1 cellular context compared by ENCODE assay signal in the genomic region with DNA sequence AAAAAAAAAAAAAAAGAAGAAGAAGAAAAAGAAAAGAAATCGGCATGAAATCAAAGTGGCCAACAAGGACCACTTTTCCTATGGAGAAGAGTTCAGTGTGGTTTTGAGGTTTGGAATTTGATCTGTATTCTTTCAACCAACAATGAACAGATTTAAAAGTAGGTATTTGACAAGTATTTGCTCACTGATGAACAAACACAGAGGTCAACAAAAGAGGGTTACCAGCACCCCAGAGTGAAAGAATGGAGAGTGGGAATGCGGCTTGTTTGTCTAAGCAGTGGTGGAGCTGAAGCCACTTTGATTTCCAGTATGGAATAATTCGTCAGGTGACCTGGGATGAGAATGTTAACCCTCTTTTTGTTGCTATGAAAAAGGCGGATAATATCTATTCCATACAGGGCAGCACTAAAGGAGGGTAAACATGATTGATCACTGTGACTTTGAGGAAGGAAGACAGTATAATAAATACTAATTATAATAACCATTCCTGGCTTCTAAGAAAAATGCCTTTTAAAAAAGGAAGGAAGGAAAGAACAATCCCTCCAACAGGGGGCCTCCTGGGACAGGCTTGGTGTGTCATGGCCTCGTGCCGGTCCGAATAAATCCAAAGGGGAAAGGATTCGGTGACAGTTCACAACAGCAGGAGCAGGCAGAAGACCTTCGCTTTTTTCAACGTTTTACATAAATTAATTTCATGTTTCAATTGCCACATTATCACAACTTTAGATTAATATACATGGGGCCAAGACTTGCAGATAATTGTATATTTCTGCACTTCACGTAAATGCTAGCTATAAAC.
TF ChIP-seq lines count a peak whose summit lies in the region.

No MANE protein-coding gene starts in this region.

TF ChIP-seq in HepG2, 621 proteins besides CTCF, POLR2A, EP300 and RAD21 (continued from another document and continues in another):
- TF ChIP-seq, protein P1, sequence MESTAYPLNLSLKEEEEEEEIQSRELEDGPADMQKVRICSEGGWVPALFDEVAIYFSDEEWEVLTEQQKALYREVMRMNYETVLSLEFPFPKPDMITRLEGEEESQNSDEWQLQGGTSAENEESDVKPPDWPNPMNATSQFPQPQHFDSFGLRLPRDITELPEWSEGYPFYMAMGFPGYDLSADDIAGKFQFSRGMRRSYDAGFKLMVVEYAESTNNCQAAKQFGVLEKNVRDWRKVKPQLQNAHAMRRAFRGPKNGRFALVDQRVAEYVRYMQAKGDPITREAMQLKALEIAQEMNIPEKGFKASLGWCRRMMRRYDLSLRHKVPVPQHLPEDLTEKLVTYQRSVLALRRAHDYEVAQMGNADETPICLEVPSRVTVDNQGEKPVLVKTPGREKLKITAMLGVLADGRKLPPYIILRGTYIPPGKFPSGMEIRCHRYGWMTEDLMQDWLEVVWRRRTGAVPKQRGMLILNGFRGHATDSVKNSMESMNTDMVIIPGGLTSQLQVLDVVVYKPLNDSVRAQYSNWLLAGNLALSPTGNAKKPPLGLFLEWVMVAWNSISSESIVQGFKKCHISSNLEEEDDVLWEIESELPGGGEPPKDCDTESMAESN (CRISPR knock-in tag; conservative IDR thresholded peaks at IDR 0.05) = no peak
- TF ChIP-seq ZNF543 (CRISPR knock-in tag; IDR thresholded peaks at IDR 0.05) (no peak), HES4 (CRISPR knock-in tag; IDR thresholded peaks at IDR 0.05; ENCODE audit: borderline replicate concordance) (no peak), NR2F2 (IDR thresholded peaks at IDR 0.05; ENCODE audit: borderline replicate concordance, low read depth) (peak; percentile 94), TBX2 (CRISPR knock-in tag; IDR thresholded peaks at IDR 0.05; ENCODE audit: borderline replicate concordance) (peak; percentile 74), ZSCAN12 (CRISPR knock-in tag; IDR thresholded peaks at IDR 0.05) (no peak), FOXJ3 (CRISPR knock-in tag; IDR thresholded peaks at IDR 0.05; ENCODE audit: borderline replicate concordance) (peak; percentile 38; the same call in 1 of the 2 replicates), ZEB1 (IDR thresholded peaks at IDR 0.05; ENCODE audit: insufficient replicate concordance, low read depth) (no peak), PHF21A (CRISPR knock-in tag; IDR thresholded peaks at IDR 0.05) (peak; percentile 68; the same call in 1 of the 2 replicates), KAT8 (CRISPR knock-in tag; IDR thresholded peaks at IDR 0.05) (0 out of 2 replicates have a peak, but pooled peaks have one; percentile 19), TARDBP (CRISPR knock-in tag; IDR thresholded peaks at IDR 0.05) (peak; percentile 68; the same call in 1 of the 2 replicates), TBX3 (IDR thresholded peaks at IDR 0.05; ENCODE audit: borderline replicate concordance) (peak; percentile 91), RXRB (CRISPR knock-in tag; IDR thresholded peaks at IDR 0.05; ENCODE audit: borderline replicate concordance) (peak; percentile 70; the same call in 1 of the 2 replicates), NR2F6 (IDR thresholded peaks at IDR 0.05) (peak; percentile 94), NR2F6 (CRISPR knock-in tag; IDR thresholded peaks at IDR 0.05) (peak; percentile 89), ZNF792 (CRISPR knock-in tag; IDR thresholded peaks at IDR 0.05) (no peak), HOXA7 (CRISPR knock-in tag; IDR thresholded peaks at IDR 0.05) (no peak), ZNF292 (CRISPR knock-in tag; IDR thresholded peaks at IDR 0.05; ENCODE audit: borderline replicate concordance, low read depth) (no peak), SOX5 (CRISPR knock-in tag; IDR thresholded peaks at IDR 0.05; ENCODE audit: borderline replicate concordance) (peak; percentile 97), TAF1 (CRISPR knock-in tag; IDR thresholded peaks at IDR 0.05) (no peak), KDM5A (IDR thresholded peaks at IDR 0.05; ENCODE audit: borderline replicate concordance, low read length) (no peak), NRL (CRISPR knock-in tag; IDR thresholded peaks at IDR 0.05; ENCODE audit: borderline replicate concordance) (no peak), ZBTB20 (CRISPR knock-in tag; IDR thresholded peaks at IDR 0.05; ENCODE audit: borderline replicate concordance, low read depth) (no peak), PPARG (CRISPR knock-in tag; conservative IDR thresholded peaks at IDR 0.05) (peak; percentile 42; the same call in 1 of the 2 replicates), ZNF839 (CRISPR knock-in tag; IDR thresholded peaks at IDR 0.05; ENCODE audit: borderline replicate concordance) (no peak), ZBTB42 (CRISPR knock-in tag; IDR thresholded peaks at IDR 0.05) (no peak), KDM1A (CRISPR knock-in tag; IDR thresholded peaks at IDR 0.05) (peak; percentile 83; the same call in 1 of the 2 replicates), STAG1 (CRISPR knock-in tag; IDR thresholded peaks at IDR 0.05) (peak; percentile 65), HNRNPLL (IDR thresholded peaks at IDR 0.05; ENCODE audit: low read depth, low read length, poor library complexity, severe bottlenecking) (no peak), SMARCE1 (IDR thresholded peaks at IDR 0.05; ENCODE audit: borderline replicate concordance) (no peak), SUZ12 (IDR thresholded peaks at IDR 0.05; ENCODE audit: low read depth, low read length) (no peak), CREM (IDR thresholded peaks at IDR 0.05) (peak; percentile 36; the same call in 1 of the 2 replicates), CREM (CRISPR knock-in tag; IDR thresholded peaks at IDR 0.05) (no peak), ZFP36L1 (CRISPR knock-in tag; IDR thresholded peaks at IDR 0.05) (no peak), ELF3 (CRISPR knock-in tag; IDR thresholded peaks at IDR 0.05) (0 out of 2 replicates have a peak, but pooled peaks have one; percentile 21), SALL1 (CRISPR knock-in tag; IDR thresholded peaks at IDR 0.05) (peak; percentile 53; the same call in 1 of the 2 replicates), DMAP1 (CRISPR knock-in tag; IDR thresholded peaks at IDR 0.05) (no peak), KDM6A (CRISPR knock-in tag; IDR thresholded peaks at IDR 0.05; ENCODE audit: low read depth) (peak; percentile 51; the same call in 1 of the 2 replicates), HNF4A (CRISPR knock-in tag; IDR thresholded peaks at IDR 0.05) (peak; percentile 62), SOX13 (IDR thresholded peaks at IDR 0.05) (peak; percentile 92), SOX13 (CRISPR knock-in tag; conservative IDR thresholded peaks at IDR 0.05 in 1 of 2, IDR thresholded peaks at IDR 0.05 in 1 of 2) (peak in 1 of 2 experiments; percentile 99; a peak in 2 of 4 replicates), ATF1 (CRISPR knock-in tag; IDR thresholded peaks at IDR 0.05) (peak; percentile 41; the same call in 1 of the 2 replicates), ZNF326 (CRISPR knock-in tag; IDR thresholded peaks at IDR 0.05; ENCODE audit: borderline replicate concordance) (no peak), SIN3A (IDR thresholded peaks at IDR 0.05; ENCODE audit: borderline replicate concordance, low read depth, low read length) (no peak), TEAD3 (CRISPR knock-in tag; optimal IDR thresholded peaks at IDR 0.05; ENCODE audit: borderline replicate concordance) (peak; percentile 83), ZNF781 (CRISPR knock-in tag; IDR thresholded peaks at IDR 0.05; ENCODE audit: borderline replicate concordance, not compliant biosample characterization) (no peak), ZBTB3 (CRISPR knock-in tag; IDR thresholded peaks at IDR 0.05; ENCODE audit: borderline replicate concordance, low read depth) (no peak), PHF20 (CRISPR knock-in tag; IDR thresholded peaks at IDR 0.05) (no peak)
- TF ChIP-seq, protein P2, sequence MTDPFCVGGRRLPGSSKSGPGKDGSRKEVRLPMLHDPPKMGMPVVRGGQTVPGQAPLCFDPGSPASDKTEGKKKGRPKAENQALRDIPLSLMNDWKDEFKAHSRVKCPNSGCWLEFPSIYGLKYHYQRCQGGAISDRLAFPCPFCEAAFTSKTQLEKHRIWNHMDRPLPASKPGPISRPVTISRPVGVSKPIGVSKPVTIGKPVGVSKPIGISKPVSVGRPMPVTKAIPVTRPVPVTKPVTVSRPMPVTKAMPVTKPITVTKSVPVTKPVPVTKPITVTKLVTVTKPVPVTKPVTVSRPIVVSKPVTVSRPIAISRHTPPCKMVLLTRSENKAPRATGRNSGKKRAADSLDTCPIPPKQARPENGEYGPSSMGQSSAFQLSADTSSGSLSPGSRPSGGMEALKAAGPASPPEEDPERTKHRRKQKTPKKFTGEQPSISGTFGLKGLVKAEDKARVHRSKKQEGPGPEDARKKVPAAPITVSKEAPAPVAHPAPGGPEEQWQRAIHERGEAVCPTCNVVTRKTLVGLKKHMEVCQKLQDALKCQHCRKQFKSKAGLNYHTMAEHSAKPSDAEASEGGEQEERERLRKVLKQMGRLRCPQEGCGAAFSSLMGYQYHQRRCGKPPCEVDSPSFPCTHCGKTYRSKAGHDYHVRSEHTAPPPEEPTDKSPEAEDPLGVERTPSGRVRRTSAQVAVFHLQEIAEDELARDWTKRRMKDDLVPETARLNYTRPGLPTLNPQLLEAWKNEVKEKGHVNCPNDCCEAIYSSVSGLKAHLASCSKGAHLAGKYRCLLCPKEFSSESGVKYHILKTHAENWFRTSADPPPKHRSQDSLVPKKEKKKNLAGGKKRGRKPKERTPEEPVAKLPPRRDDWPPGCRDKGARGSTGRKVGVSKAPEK (CRISPR knock-in tag; IDR thresholded peaks at IDR 0.05; ENCODE audit: borderline replicate concordance) = 0 out of 2 replicates have a peak, but pooled peaks have one; percentile 66
- TF ChIP-seq, protein P3, sequence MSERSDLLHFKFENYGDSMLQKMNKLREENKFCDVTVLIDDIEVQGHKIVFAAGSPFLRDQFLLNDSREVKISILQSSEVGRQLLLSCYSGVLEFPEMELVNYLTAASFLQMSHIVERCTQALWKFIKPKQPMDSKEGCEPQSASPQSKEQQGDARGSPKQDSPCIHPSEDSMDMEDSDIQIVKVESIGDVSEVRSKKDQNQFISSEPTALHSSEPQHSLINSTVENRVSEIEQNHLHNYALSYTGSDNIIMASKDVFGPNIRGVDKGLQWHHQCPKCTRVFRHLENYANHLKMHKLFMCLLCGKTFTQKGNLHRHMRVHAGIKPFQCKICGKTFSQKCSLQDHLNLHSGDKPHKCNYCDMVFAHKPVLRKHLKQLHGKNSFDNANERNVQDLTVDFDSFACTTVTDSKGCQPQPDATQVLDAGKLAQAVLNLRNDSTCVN (CRISPR knock-in tag; IDR thresholded peaks at IDR 0.05; ENCODE audit: borderline replicate concordance) = no peak
- TF ChIP-seq, protein P4, sequence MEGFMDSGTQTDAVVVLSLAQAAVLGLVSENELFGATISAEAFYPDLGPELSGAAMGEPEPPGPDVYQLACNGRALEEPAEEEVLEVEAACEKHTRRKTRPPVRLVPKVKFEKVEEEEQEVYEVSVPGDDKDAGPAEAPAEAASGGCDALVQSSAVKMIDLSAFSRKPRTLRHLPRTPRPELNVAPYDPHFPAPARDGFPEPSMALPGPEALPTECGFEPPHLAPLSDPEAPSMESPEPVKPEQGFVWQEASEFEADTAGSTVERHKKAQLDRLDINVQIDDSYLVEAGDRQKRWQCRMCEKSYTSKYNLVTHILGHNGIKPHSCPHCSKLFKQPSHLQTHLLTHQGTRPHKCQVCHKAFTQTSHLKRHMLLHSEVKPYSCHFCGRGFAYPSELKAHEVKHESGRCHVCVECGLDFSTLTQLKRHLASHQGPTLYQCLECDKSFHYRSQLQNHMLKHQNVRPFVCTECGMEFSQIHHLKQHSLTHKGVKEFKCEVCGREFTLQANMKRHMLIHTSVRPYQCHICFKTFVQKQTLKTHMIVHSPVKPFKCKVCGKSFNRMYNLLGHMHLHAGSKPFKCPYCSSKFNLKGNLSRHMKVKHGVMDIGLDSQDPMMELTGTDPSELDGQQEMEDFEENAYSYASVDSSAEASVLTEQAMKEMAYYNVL (CRISPR knock-in tag; IDR thresholded peaks at IDR 0.05; ENCODE audit: borderline replicate concordance) = peak; percentile 80; the same call in 1 of the 2 replicates
- TF ChIP-seq, protein P5, sequence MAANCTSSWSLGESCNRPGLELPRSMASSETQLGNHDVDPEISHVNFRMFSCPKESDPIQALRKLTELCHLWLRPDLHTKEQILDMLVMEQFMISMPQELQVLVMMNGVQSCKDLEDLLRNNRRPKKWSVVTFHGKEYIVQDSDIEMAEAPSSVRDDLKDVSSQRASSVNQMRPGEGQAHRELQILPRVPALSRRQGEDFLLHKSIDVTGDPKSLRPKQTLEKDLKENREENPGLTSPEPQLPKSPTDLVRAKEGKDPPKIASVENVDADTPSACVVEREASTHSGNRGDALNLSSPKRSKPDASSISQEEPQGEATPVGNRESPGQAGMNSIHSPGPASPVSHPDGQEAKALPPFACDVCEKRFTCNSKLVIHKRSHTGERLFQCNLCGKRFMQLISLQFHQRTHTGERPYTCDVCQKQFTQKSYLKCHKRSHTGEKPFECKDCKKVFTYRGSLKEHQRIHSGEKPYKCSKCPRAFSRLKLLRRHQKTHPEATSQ (CRISPR knock-in tag; IDR thresholded peaks at IDR 0.05; ENCODE audit: borderline replicate concordance) = 0 out of 2 replicates have a peak, but pooled peaks have one; percentile 70
- TF ChIP-seq, protein P6, sequence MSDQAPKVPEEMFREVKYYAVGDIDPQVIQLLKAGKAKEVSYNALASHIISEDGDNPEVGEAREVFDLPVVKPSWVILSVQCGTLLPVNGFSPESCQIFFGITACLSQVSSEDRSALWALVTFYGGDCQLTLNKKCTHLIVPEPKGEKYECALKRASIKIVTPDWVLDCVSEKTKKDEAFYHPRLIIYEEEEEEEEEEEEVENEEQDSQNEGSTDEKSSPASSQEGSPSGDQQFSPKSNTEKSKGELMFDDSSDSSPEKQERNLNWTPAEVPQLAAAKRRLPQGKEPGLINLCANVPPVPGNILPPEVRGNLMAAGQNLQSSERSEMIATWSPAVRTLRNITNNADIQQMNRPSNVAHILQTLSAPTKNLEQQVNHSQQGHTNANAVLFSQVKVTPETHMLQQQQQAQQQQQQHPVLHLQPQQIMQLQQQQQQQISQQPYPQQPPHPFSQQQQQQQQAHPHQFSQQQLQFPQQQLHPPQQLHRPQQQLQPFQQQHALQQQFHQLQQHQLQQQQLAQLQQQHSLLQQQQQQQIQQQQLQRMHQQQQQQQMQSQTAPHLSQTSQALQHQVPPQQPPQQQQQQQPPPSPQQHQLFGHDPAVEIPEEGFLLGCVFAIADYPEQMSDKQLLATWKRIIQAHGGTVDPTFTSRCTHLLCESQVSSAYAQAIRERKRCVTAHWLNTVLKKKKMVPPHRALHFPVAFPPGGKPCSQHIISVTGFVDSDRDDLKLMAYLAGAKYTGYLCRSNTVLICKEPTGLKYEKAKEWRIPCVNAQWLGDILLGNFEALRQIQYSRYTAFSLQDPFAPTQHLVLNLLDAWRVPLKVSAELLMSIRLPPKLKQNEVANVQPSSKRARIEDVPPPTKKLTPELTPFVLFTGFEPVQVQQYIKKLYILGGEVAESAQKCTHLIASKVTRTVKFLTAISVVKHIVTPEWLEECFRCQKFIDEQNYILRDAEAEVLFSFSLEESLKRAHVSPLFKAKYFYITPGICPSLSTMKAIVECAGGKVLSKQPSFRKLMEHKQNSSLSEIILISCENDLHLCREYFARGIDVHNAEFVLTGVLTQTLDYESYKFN (CRISPR knock-in tag; conservative IDR thresholded peaks at IDR 0.05) = peak; percentile 78
- TF ChIP-seq, protein P7, sequence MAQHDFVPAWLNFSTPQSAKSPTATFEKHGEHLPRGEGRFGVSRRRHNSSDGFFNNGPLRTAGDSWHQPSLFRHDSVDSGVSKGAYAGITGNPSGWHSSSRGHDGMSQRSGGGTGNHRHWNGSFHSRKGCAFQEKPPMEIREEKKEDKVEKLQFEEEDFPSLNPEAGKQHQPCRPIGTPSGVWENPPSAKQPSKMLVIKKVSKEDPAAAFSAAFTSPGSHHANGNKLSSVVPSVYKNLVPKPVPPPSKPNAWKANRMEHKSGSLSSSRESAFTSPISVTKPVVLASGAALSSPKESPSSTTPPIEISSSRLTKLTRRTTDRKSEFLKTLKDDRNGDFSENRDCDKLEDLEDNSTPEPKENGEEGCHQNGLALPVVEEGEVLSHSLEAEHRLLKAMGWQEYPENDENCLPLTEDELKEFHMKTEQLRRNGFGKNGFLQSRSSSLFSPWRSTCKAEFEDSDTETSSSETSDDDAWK (CRISPR knock-in tag; IDR thresholded peaks at IDR 0.05) = no peak
